Comparison of ENCODE assay signal across 8 cellular contexts in the genomic region with DNA sequence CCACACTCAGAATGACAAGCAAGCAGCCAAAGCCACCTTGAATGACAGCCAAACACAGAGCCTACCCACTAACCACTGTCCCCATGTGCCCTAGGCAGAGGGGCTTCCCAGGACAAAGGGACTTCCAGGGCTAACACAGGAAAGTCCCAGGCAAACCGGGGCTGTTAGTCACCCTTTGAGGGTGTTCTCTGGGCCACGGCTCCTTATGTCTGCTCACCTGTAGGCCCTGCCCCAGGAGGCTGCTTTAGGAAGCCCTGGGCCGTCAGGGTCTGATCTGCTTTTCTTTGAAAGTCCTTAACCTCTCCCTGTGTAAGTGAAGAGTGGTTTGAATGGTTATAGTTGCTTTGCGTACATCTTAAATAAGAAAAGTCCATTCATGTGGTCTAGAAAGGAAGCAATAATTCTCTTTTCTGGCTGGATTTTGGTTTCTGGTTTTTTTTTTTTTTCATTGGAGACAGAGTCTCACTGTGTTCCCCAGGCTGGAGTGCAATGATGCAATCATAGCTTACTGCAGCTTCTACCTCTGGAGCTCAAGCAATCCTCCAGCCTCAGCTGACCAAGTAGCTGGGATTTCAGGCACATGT.
DNase-seq lines count a peak whose midpoint lies in the region; ATAC-seq and TF ChIP-seq lines count a peak whose summit lies in the region.

No MANE protein-coding gene starts in this region.

- H3K9me3 ChIP-seq in aorta (ENCODE audit: control insufficient read depth, low read length) = no peaks in the 10 kb centered on the region

- intact Hi-C loops in aorta (cut with DNase I) = loop anchor here in 1 of 2 donors (5.0 kb wide), 3 partner anchors 98 to 543 kb away; no protein-coding TSS in a partner anchor

- TF ChIP-seq CTCF in choroid plexus epithelial cell (conservative IDR thresholded peaks at IDR 0.05; ENCODE audit: low read depth, low read length) = no peak

- peak; percentile 4 to 7 for DNase-seq in stimulated activated CD8-positive, alpha-beta memory T cell treated with anti-CD3 and anti-CD28 coated beads, Interleukin-15, amount 100 ng/mL, for 48 hours (ENCODE audit: low read depth in 2 of 2)
- no peak for DNase-seq in stimulated activated CD8-positive, alpha-beta memory T cell treated with anti-CD3 and anti-CD28 coated beads, Interleukin-4, amount 100 ng/mL, for 48 hours
- peak; percentile 89 for DNase-seq in choroid plexus epithelial cell (ENCODE audit: low read depth)
- DNase-seq in aorta = no peak
- DNase-seq in effector CD4-positive, alpha-beta T cell = no peak
- no peak for DNase-seq in NCI-H2107 treated with DMSO at 0.1 percent for 48 hours (lab: John Stamatoyannopoulos, UW; ENCODE audit: unreplicated experiment)
- no peak for DNase-seq in GF-D8 (lab: John Stamatoyannopoulos, UW)

- H3K27me3 ChIP-seq in aorta (ENCODE audit: control insufficient read depth in 1 of 2, insufficient read depth in 2 of 2, low read length in 1 of 2) = no peaks in the 10 kb centered on the region

- peaks cover 0 to 3% of the 10 kb centered on the region in 2 donors for H3K4me1 ChIP-seq in aorta (ENCODE audit: control insufficient read depth in 1 of 2, insufficient read depth in 2 of 2, low read length in 2 of 2)

- no peaks in the 10 kb centered on the region for H3K36me3 ChIP-seq in aorta (ENCODE audit: control insufficient read depth in 1 of 2, insufficient read depth in 2 of 2, low read length in 1 of 2)

- H3K4me3 ChIP-seq in choroid plexus epithelial cell (ENCODE audit: low read depth, low read length) (no peak overlapping the region), aorta (ENCODE audit: low read length in 2 of 2) (no peak overlapping the region)

- 33 to 49% methylated on average over 4 of the region's 4 CpGs for WGBS in aorta, 2 donors

- peak overlapping the region in 1 of 2 donors; percentile 8 for H3K27ac ChIP-seq in aorta (ENCODE audit: low read depth in 1 of 2, low read length in 2 of 2)

- peak; percentile 56 for ATAC-seq in HG03066 (IDR thresholded peaks at IDR 0.05; ENCODE audit: low read depth, unreplicated experiment)
- peak; percentile 28 for ATAC-seq in aorta (ENCODE audit: low FRiP score)

Comparison
In these comparisons a context has a peak if more than half of its experiments do, and no peak if none do; other contexts are left out.
1. DNase-seq: peak in stimulated activated CD8-positive, alpha-beta memory T cell treated with anti-CD3 and anti-CD28 coated beads, Interleukin-15, amount 100 ng/mL, for 48 hours (2 of 2) and choroid plexus epithelial cell (single experiment); none in stimulated activated CD8-positive, alpha-beta memory T cell treated with anti-CD3 and anti-CD28 coated beads, Interleukin-4, amount 100 ng/mL, for 48 hours (single experiment), aorta (0 of 2), effector CD4-positive, alpha-beta T cell (single experiment), NCI-H2107 treated with DMSO at 0.1 percent for 48 hours (single experiment) and GF-D8 (single experiment).